In the genomic region with DNA sequence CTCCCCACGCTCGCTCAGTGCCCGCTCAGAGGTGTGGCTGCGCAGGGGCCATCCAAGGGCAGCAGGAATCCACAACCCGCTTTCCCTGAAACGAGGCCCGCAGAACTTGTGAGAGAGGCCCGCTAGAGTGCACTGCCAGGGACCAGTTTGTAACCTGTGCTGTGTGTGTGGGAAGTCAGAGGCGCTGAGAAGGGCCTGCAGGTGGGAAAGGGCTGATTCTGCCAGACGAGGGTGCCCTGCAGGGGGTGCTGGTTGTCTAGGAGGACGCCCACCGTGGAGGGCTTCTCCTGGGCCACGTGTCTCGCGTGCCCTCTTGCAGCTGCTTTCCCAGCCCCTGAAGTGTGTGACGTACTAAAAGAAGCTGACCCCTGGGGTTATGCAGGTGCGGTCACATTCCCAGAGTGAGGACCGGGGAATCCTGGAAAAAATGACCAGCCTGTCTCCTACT, we compare ENCODE assay signal across 14 cellular contexts.
A peak's percentile ranks its signal among the peaks of the same experiment; 100 is the strongest.
DNase-seq lines count a peak whose midpoint lies in the region; ATAC-seq, FAIRE-seq and TF ChIP-seq lines count a peak whose summit lies in the region.
"Had no signal": no experiment of that assay in that cellular context is flagged by ENCODE, and none has a peak within 500 bp of the region (broad histone marks: within the 10 kb centered on the region; RNA-seq: fewer than 3 reads in every experiment).

No MANE protein-coding gene starts in this region.

- H4K20me1 ChIP-seq in DND-41 (ENCODE audit: insufficient read depth, low read length) (no peaks in the 10 kb centered on the region), IMR-90 (ENCODE audit: insufficient read depth, low read length) (no peaks in the 10 kb centered on the region), GM12878 (ENCODE audit: control insufficient read depth, insufficient read depth) (no peaks in the 10 kb centered on the region)

- POLR2A ChIA-PET in IMR-90 (lab: Charles Lee; ENCODE audit: unreplicated experiment), result no interaction called here
- POLR2A ChIA-PET in GM12878 (lab: Charles Lee), result no interaction called here
- POLR2A ChIA-PET in naive thymus-derived CD8-positive, alpha-beta T cell (lab: Charles Lee), result no interaction called here

- no peak overlapping the region for H2BK5ac ChIP-seq in IMR-90 (ENCODE audit: low read depth, low read length, poor library complexity, severe bottlenecking)

- no peak for FAIRE-seq in GM12878 (lab: Jason Lieb, UNC)
- FAIRE-seq: colon had no signal

- H2AK9ac ChIP-seq in IMR-90 (replicated peaks; ENCODE audit: low read depth, low read length, poor library complexity), result no peak overlapping the region

- CTCF ChIA-PET in IMR-90 (lab: Yijun Ruan, JAX), result interaction anchor here (1.5 kb wide), 1 partner anchor 107 kb away, joined by 5 read pairs; no protein-coding TSS in a partner anchor
- CTCF ChIA-PET in GM12878 (lab: Yijun Ruan, JAX), result interaction anchor here (1.2 to 3.3 kb wide), 2 partner anchors 106 to 239 kb away, joined by 5 to 11 read pairs; no protein-coding TSS in a partner anchor

- H3K36me3 ChIP-seq in DND-41 (ENCODE audit: insufficient read depth, low read length), result no peaks in the 10 kb centered on the region
- H3K36me3 ChIP-seq in IMR-90 (ENCODE audit: control insufficient read depth, insufficient read depth, low read length), result no peaks in the 10 kb centered on the region
- no peaks in the 10 kb centered on the region for H3K36me3 ChIP-seq in GM12878 (ENCODE audit: control insufficient read depth in 2 of 2, insufficient read depth in 2 of 2, low read length in 1 of 2)
- H3K36me3 ChIP-seq in mucosa of rectum (ENCODE audit: control insufficient read depth in 2 of 2, insufficient read depth in 2 of 2, low read length in 2 of 2), result no peaks in the 10 kb centered on the region
- no peaks in the 10 kb centered on the region for H3K36me3 ChIP-seq in upper lobe of left lung
- H3K36me3 ChIP-seq: right atrium auricular region had no signal

- H3K56ac ChIP-seq in IMR-90 (ENCODE audit: extremely low read depth, insufficient read depth, low read length), result no peak overlapping the region

- no peak overlapping the region for H2BK15ac ChIP-seq in IMR-90 (ENCODE audit: low read depth, low read length)

- no peak overlapping the region for H2AK5ac ChIP-seq in IMR-90 (ENCODE audit: low read depth, low read length)

- in situ Hi-C loops in IMR-90 (cut with MboI; ENCODE audit: low sequenced_read_pairs) (no loop called here), GM12878 (cut with MboI) (no loop called here)

- no peak overlapping the region for H3K4me2 ChIP-seq in DND-41 (ENCODE audit: insufficient read depth, low read length)
- H3K4me2 ChIP-seq in IMR-90 (ENCODE audit: low read depth, low read length), result no peak overlapping the region
- no peak overlapping the region for H3K4me2 ChIP-seq in GM12878 (ENCODE audit: control insufficient read depth, insufficient read depth)

- no peaks in the 10 kb centered on the region for H3K9me1 ChIP-seq in IMR-90 (ENCODE audit: insufficient read depth, low read length)

- TF ChIP-seq RAD21 in IMR-90 (IDR thresholded peaks at IDR 0.05; ENCODE audit: low read length) (no peak), GM12878 (IDR thresholded peaks at IDR 0.05; ENCODE audit: insufficient read depth, low read depth, low read length) (no peak)

- no peaks in the 10 kb centered on the region for H3K36me3 Mint-ChIP-seq in naive thymus-derived CD8-positive, alpha-beta T cell
- H3K36me3 Mint-ChIP-seq: CD8-positive, alpha-beta T cell had no signal

- RAD21 ChIA-PET in GM12878 (lab: Charles Lee; ENCODE audit: unreplicated experiment), result no interaction called here

- H3K27me3 Mint-ChIP-seq in naive thymus-derived CD8-positive, alpha-beta T cell, result peaks cover 0 to 6% (median 1%) of the 10 kb centered on the region in 5 donors

- H3K18ac ChIP-seq in IMR-90 (ENCODE audit: low read depth, low read length), result no peak overlapping the region

- H3K27ac ChIP-seq in DND-41 (ENCODE audit: low read length) (no peak overlapping the region), IMR-90 (ENCODE audit: insufficient read depth, low read length) (no peak overlapping the region), GM12878 (ENCODE audit: control insufficient read depth, insufficient read depth) (no peak overlapping the region), mucosa of rectum (ENCODE audit: low read depth in 2 of 2, low read length in 2 of 2) (peak overlapping the region; percentile 87 to 89), upper lobe of left lung (no peak overlapping the region)
- H3K27ac ChIP-seq: right atrium auricular region, SK-N-MC had no signal

- TF ChIP-seq EP300 in GM12878 (IDR thresholded peaks at IDR 0.05; ENCODE audit: borderline replicate concordance in 1 of 2, control insufficient read depth in 1 of 2, low read depth in 2 of 2, low read length in 2 of 2), result no peak
- TF ChIP-seq EP300 in upper lobe of left lung (IDR thresholded peaks at IDR 0.05), result no peak

- H3K79me2 ChIP-seq in DND-41 (ENCODE audit: insufficient read depth, low read length), result no peaks in the 10 kb centered on the region
- no peaks in the 10 kb centered on the region for H3K79me2 ChIP-seq in GM12878 (ENCODE audit: control insufficient read depth, insufficient read depth, low read length)

- H4K8ac ChIP-seq in IMR-90 (ENCODE audit: low read depth in 2 of 2, low read length in 2 of 2), result no peak overlapping the region

- no peak overlapping the region for H4K91ac ChIP-seq in IMR-90 (ENCODE audit: insufficient read depth, low read depth, low read length)

- no TSS peak for BruUV-seq in IMR-90 (replicated peaks; lab: Mats Ljungman, UMichigan)
- no TSS peak for BruUV-seq in GM12878 (replicated peaks; lab: Mats Ljungman, UMichigan)

- TF ChIP-seq CTCF in DND-41 (IDR thresholded peaks at IDR 0.05; ENCODE audit: borderline replicate concordance, extremely low read depth, low read length, poor library complexity, severe bottlenecking) (peak; percentile 46), IMR-90 (conservative IDR thresholded peaks at IDR 0.05; ENCODE audit: low read depth, low read length) (no peak), GM12878 (IDR thresholded peaks at IDR 0.05 in 2 of 3, conservative IDR thresholded peaks at IDR 0.05 in 1 of 3; ENCODE audit: control insufficient read depth in 2 of 3, extremely low read depth in 1 of 3, insufficient read depth in 1 of 3, low read depth in 3 of 3, low read length in 3 of 3) (no peak), upper lobe of left lung (IDR thresholded peaks at IDR 0.05) (no peak)

- WGBS in IMR-90 (ENCODE audit: extremely low coverage in 2 of 2, insufficient read length in 1 of 2), 2 experiments, result 40% methylated on average over 7 of the region's 18 CpGs; no CpG with 5 or more reads in 1 of the 2 experiments
- WGBS in GM12878 (ENCODE audit: insufficient coverage, insufficient replicate concordance, low lambda C conversion rate, missing lambda C conversion rate), result 46% methylated on average over 18 of the region's 18 CpGs
- WGBS in upper lobe of left lung, 2 donors, result 83 to 98% methylated on average over 7 to 17 of the region's 18 CpGs

- H3K4me3 Mint-ChIP-seq in naive thymus-derived CD8-positive, alpha-beta T cell, result no peak overlapping the region
- H3K4me3 Mint-ChIP-seq: CD8-positive, alpha-beta T cell had no signal

- no peak overlapping the region for H2BK20ac ChIP-seq in IMR-90 (ENCODE audit: low read depth, low read length)

- H3K9ac ChIP-seq in DND-41 (ENCODE audit: low read depth, low read length) (no peak overlapping the region), IMR-90 (ENCODE audit: low read depth, low read length) (no peak overlapping the region), GM12878 (ENCODE audit: control insufficient read depth, insufficient read depth, low read length) (no peak overlapping the region), mucosa of rectum (ENCODE audit: low read depth in 1 of 2, low read length in 2 of 2) (peak overlapping the region; percentile 17 to 61)

- H3K4me3 ChIP-seq in DND-41 (ENCODE audit: low read depth in 1 of 2, low read length in 2 of 2) (no peak overlapping the region), IMR-90 (ENCODE audit: insufficient read depth, low read depth, low read length) (no peak overlapping the region), GM12878 (no peak overlapping the region), mucosa of rectum (ENCODE audit: low read length in 2 of 2) (peak overlapping the region; percentile 22 to 55), upper lobe of left lung (no peak overlapping the region)
- H3K4me3 ChIP-seq: right atrium auricular region, SK-N-MC had no signal

- no peak overlapping the region for H2BK120ac ChIP-seq in IMR-90 (ENCODE audit: low read depth, low read length)

- no peaks in the 10 kb centered on the region for H3K4me1 ChIP-seq in DND-41 (ENCODE audit: insufficient read depth, low read length)
- H3K4me1 ChIP-seq in IMR-90 (ENCODE audit: control insufficient read depth, insufficient read depth, low read length), result no peaks in the 10 kb centered on the region
- H3K4me1 ChIP-seq in GM12878 (ENCODE audit: control insufficient read depth, insufficient read depth, low read length), result no peaks in the 10 kb centered on the region
- H3K4me1 ChIP-seq in mucosa of rectum (ENCODE audit: control insufficient read depth in 2 of 2, insufficient read depth in 2 of 2, low read length in 2 of 2), result peaks cover 22 to 24% of the 10 kb centered on the region in 2 donors
- H3K4me1 ChIP-seq in upper lobe of left lung, result no peaks in the 10 kb centered on the region
- H3K4me1 ChIP-seq: right atrium auricular region had no signal

- H3K4me1 Mint-ChIP-seq in naive thymus-derived CD8-positive, alpha-beta T cell, result no peaks in the 10 kb centered on the region

- H3K14ac ChIP-seq in IMR-90 (replicated peaks; ENCODE audit: low read depth, low read length), result no peak overlapping the region

- DNase-seq in DND-41, result peak; percentile 19
- no peak for DNase-seq in IMR-90
- DNase-seq in GM12878 (ENCODE audit: low read depth, low spot score), result no peak
- DNase-seq in naive thymus-derived CD8-positive, alpha-beta T cell, result no peak
- no peak for DNase-seq in DMS153 treated with DMSO at 0.1 percent for 48 hours (lab: John Stamatoyannopoulos, UW; ENCODE audit: unreplicated experiment)
- no peak for DNase-seq in upper lobe of left lung
- DNase-seq: activated T-cell treated with anti-CD3 and anti-CD28 coated beads for 4 hours; CD8-positive, alpha-beta T cell; midbrain had no signal

- SMC1A ChIA-PET in GM12878 (lab: Charles Lee; ENCODE audit: uncharacterized antibody, unreplicated experiment), result interaction anchor here (1.1 to 2.2 kb wide), 2 partner anchors 106 to 239 kb away, joined by 3 to 6 read pairs; no protein-coding TSS in a partner anchor

- intact Hi-C loops in IMR-90 (cut with micrococcal nuclease), result no loop called here
- intact Hi-C loops in GM12878 (cut with micrococcal nuclease; ENCODE audit: unreplicated experiment), result no loop called here

- ATAC-seq in DND-41 (ENCODE audit: insufficient read depth, low read depth) (peak; percentile 35; the same call in 1 of the 3 replicates), IMR-90 (ENCODE audit: low read depth) (no peak), GM12878 (peak; percentile 22; the same call in 1 of the 3 replicates), HG02588 (IDR thresholded peaks at IDR 0.05; ENCODE audit: unreplicated experiment) (no peak), upper lobe of left lung (ENCODE audit: low FRiP score in 2 of 2) (no peak)
- no peak for ATAC-seq in naive thymus-derived CD8-positive, alpha-beta T cell
- ATAC-seq: CD8-positive, alpha-beta T cell had no signal

- H2AFZ ChIP-seq in DND-41 (ENCODE audit: low read depth, low read length) (no peak overlapping the region), IMR-90 (replicated peaks; ENCODE audit: low read length, poor library complexity) (peak overlapping the region; percentile 51), GM12878 (ENCODE audit: control insufficient read depth, low read depth, low read length) (no peak overlapping the region)

- no peak overlapping the region for H3K4ac ChIP-seq in IMR-90 (ENCODE audit: low read depth, low read length)

- no peak overlapping the region for H3K27ac Mint-ChIP-seq in naive thymus-derived CD8-positive, alpha-beta T cell
- H3K27ac Mint-ChIP-seq: CD8-positive, alpha-beta T cell had no signal

- H3K9me3 ChIP-seq in DND-41 (ENCODE audit: insufficient read depth, low read length, severe bottlenecking) (no peaks in the 10 kb centered on the region), IMR-90 (ENCODE audit: control insufficient read depth, insufficient read depth, low read length) (no peaks in the 10 kb centered on the region), GM12878 (replicated peaks; ENCODE audit: control insufficient read depth, insufficient read depth, low read length) (no peaks in the 10 kb centered on the region), mucosa of rectum (ENCODE audit: control insufficient read depth in 2 of 2, low read length in 2 of 2) (no peaks in the 10 kb centered on the region), upper lobe of left lung (no peaks in the 10 kb centered on the region)
- H3K9me3 ChIP-seq: right atrium auricular region had no signal

- H3K79me1 ChIP-seq in IMR-90 (ENCODE audit: low read depth in 1 of 2, low read length in 2 of 2), result no peaks in the 10 kb centered on the region

- dilution Hi-C loops in IMR-90 (cut with HindIII; ENCODE audit: low sequenced_read_pairs, unreplicated experiment), result no loop called here

- TF ChIP-seq POLR2A in IMR-90 (IDR thresholded peaks at IDR 0.05; ENCODE audit: low read depth, low read length) (no peak), GM12878 (IDR thresholded peaks at IDR 0.05; ENCODE audit: low read depth, low read length) (no peak), upper lobe of left lung (IDR thresholded peaks at IDR 0.05) (no peak)

- no peak overlapping the region for H4K5ac ChIP-seq in IMR-90 (ENCODE audit: low read depth, low read length)

- no peaks in the 10 kb centered on the region for H3K27me3 ChIP-seq in DND-41 (ENCODE audit: insufficient read depth, low read length, poor library complexity)
- no peaks in the 10 kb centered on the region; the same call in 1 of the 2 replicates for H3K27me3 ChIP-seq in IMR-90 (ENCODE audit: control insufficient read depth, insufficient read depth, low read length)
- H3K27me3 ChIP-seq in GM12878 (replicated peaks in 1 of 2; ENCODE audit: control insufficient read depth in 2 of 2, insufficient read depth in 2 of 2, low read length in 1 of 2), result no peaks in the 10 kb centered on the region
- no peaks in the 10 kb centered on the region for H3K27me3 ChIP-seq in mucosa of rectum (ENCODE audit: control insufficient read depth in 2 of 2, insufficient read depth in 2 of 2, low read length in 2 of 2)
- no peaks in the 10 kb centered on the region for H3K27me3 ChIP-seq in upper lobe of left lung
- H3K27me3 ChIP-seq: right atrium auricular region had no signal

- no peak overlapping the region for H3K23ac ChIP-seq in IMR-90 (ENCODE audit: low read depth, low read length)

- peaks cover 0 to 3% (median 0%) of the 10 kb centered on the region in 9 donors for H3K9me3 Mint-ChIP-seq in naive thymus-derived CD8-positive, alpha-beta T cell
- H3K9me3 Mint-ChIP-seq: CD8-positive, alpha-beta T cell had no signal

Comparison
In these comparisons a context has a peak if more than half of its experiments do, and no peak if none do; other contexts are left out.
1. ATAC-seq: peak in DND-41 (single experiment) and GM12878 (single experiment); none in IMR-90 (single experiment), HG02588 (single experiment), naive thymus-derived CD8-positive, alpha-beta T cell (0 of 2) and upper lobe of left lung (0 of 2).
2. H3K27ac ChIP-seq: peak in mucosa of rectum (2 of 2); none in DND-41 (single experiment), IMR-90 (single experiment), GM12878 (single experiment) and upper lobe of left lung (0 of 4).
3. H3K4me3 ChIP-seq: peak in mucosa of rectum (2 of 2); none in DND-41 (0 of 2), IMR-90 (single experiment), GM12878 (single experiment) and upper lobe of left lung (0 of 4).
4. H3K9ac ChIP-seq: peak in mucosa of rectum (2 of 2); none in DND-41 (single experiment), IMR-90 (single experiment) and GM12878 (single experiment).